ENCODE assay signal across 8 cellular contexts in the genomic region with DNA sequence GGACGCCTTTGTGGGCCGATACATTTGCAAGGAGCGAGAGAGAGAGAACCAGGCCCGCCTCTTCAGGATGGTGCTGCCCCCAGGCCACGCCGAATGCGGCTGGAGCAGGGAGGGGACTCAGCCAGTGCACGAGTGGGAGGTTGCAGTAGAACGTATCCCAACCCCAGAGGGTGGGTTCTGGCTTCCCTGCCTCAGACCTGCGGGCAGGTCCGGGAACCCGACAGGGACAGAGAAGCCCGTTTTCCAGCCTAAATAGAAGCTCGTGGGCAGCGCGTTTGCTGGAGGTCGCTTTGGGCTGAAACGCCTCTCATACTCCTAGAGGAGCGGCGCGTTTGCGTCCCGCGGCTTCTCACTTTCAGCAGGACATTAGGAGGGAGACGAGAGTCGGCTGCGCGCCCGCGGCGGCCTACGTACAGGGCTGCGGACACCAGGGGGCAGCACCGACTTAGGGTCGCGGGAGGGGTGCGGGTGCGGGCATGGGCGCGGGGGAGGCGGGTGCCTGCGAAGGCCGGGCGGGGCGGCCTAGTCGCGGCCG. TPM values are rescaled to one million over a fixed set of nuclear protein-coding genes. Genes with fewer than 3 reads are reported as not detected.
DNase-seq lines count a peak whose midpoint lies in the region; ATAC-seq and TF ChIP-seq lines count a peak whose summit lies in the region.

No MANE protein-coding gene starts in this region.

- H3K9ac ChIP-seq in HCT116 (ENCODE audit: low read length), result no peak overlapping the region

- H4K20me1 ChIP-seq in HCT116 (ENCODE audit: insufficient read depth), result no peaks in the 10 kb centered on the region

- no peaks in the 10 kb centered on the region for H3K36me3 ChIP-seq in HCT116 (ENCODE audit: control insufficient read depth in 1 of 2, insufficient read depth in 2 of 2, low read length in 2 of 2)

- no peak overlapping the region for H3K4me2 ChIP-seq in HCT116 (ENCODE audit: low read length)

- DNase-seq in 8988T, result peak; percentile 37
- no peak for DNase-seq in HCT116 (ENCODE audit: low read depth, low spot score)
- DNase-seq in activated CD4-positive, CD25-positive, alpha-beta regulatory T cell (lab: John Stamatoyannopoulos, UW), result peak; percentile 50 to 63 (median 56)
- DNase-seq in central memory CD4-positive, alpha-beta T cell, result peak; percentile 58
- DNase-seq in left colon, result peak; percentile 61 to 81
- peak; percentile 60 for DNase-seq in stimulated activated CD4-positive, alpha-beta T cell treated with anti-CD3 and anti-CD28 coated beads, Interleukin-2, amount 100 ng/mL, for 4 hours (ENCODE audit: low read depth)
- no peak for DNase-seq in SHP77 (lab: John Stamatoyannopoulos, UW)

- H3K9me2 ChIP-seq in HCT116 (ENCODE audit: insufficient read depth), result no peaks in the 10 kb centered on the region

- H3K27me3 ChIP-seq in HCT116 (ENCODE audit: insufficient read depth, low read length), result no peaks in the 10 kb centered on the region

- no peak for TF ChIP-seq POLR2A in HCT116 (IDR thresholded peaks at IDR 0.05; ENCODE audit: borderline replicate concordance, extremely low read depth, insufficient read depth, insufficient read length)

- ATAC-seq in HCT116 (no peak), left colon (peak; percentile 39), HG03108 (IDR thresholded peaks at IDR 0.05; ENCODE audit: unreplicated experiment) (no peak)

- no TSS peak for BruUV-seq in HCT116 (replicated peaks; lab: Mats Ljungman, UMichigan)

- peak in 2 of 3 experiments; percentile 26 to 38; a peak in 3 of 6 replicates for TF ChIP-seq CTCF in HCT116 (IDR thresholded peaks at IDR 0.05 in 2 of 3, conservative IDR thresholded peaks at IDR 0.05 in 1 of 3; ENCODE audit: borderline replicate concordance in 1 of 3, insufficient read depth in 1 of 3, low read depth in 2 of 3, low read length in 2 of 3)

- H3K4me1 ChIP-seq in HCT116 (ENCODE audit: control insufficient read depth in 1 of 2, insufficient read depth in 2 of 2, low read length in 2 of 2), result peaks cover 44 to 53% of the 10 kb centered on the region in 2 experiments

- CTCF ChIA-PET in HCT116 (lab: Charles Lee), result interaction anchor here (1.5 to 3.1 kb wide), 3 partner anchors 439 to 699 kb away, joined by 7 to 32 read pairs (median 14); no protein-coding TSS in a partner anchor

- no peak overlapping the region for H3K4me3 ChIP-seq in HCT116 (replicated peaks in 1 of 2; ENCODE audit: low read depth in 1 of 2, low read length in 2 of 2)

- RAD21 ChIA-PET in HCT116 (lab: Charles Lee; ENCODE audit: low non-redundant PET in 1 of 2, low total read pairs in 2 of 2, uncharacterized antibody in 2 of 2, unreplicated experiment in 2 of 2), result no interaction called here

- intact Hi-C loops in HCT116 (cut with micrococcal nuclease) (loop anchor here (5.0 kb wide), 1 partner anchor 657 kb away; the partner anchor contains the start of gene MED13), left colon (cut with DNase I, micrococcal nuclease) (loop anchor here (10.0 kb wide), 2 partner anchors 144 to 424 kb away; no protein-coding TSS in a partner anchor)

- H3K9me3 ChIP-seq in HCT116 (ENCODE audit: control insufficient read depth in 1 of 2, insufficient read depth in 1 of 2, low read depth in 1 of 2, low read length in 2 of 2), result no peaks in the 10 kb centered on the region

- no peak for TF ChIP-seq RAD21 in HCT116 (IDR thresholded peaks at IDR 0.05; ENCODE audit: low read depth)

- no peak overlapping the region for H2AFZ ChIP-seq in HCT116 (ENCODE audit: low read depth, low read length, poor library complexity, severe bottlenecking)

- POLR2A ChIA-PET in HCT116 (lab: Charles Lee), result no interaction called here

- H3K79me2 ChIP-seq in HCT116 (ENCODE audit: insufficient read depth, low read length), result no peaks in the 10 kb centered on the region

- peak overlapping the region; percentile 97 for H3K27ac ChIP-seq in HCT116 (ENCODE audit: low read depth, low read length)

TF ChIP-seq in HCT116, 20 proteins besides CTCF, POLR2A, EP300 and RAD21:
- TF ChIP-seq SP1 (IDR thresholded peaks at IDR 0.05; ENCODE audit: low read depth), result no peak
- TF ChIP-seq EZH2 (IDR thresholded peaks at IDR 0.05), result no peak
- no peak for TF ChIP-seq ZBTB33 (IDR thresholded peaks at IDR 0.05; ENCODE audit: extremely low read depth, insufficient replicate concordance, low read length)
- TF ChIP-seq ELF1 (IDR thresholded peaks at IDR 0.05; ENCODE audit: borderline replicate concordance, low read depth), result no peak
- no peak for TF ChIP-seq POLR2AphosphoS5 (IDR thresholded peaks at IDR 0.05; ENCODE audit: low read depth, low read length)
- no peak for TF ChIP-seq ZNF274 (IDR thresholded peaks at IDR 0.05; ENCODE audit: low read depth, low read length)
- TF ChIP-seq CBX3 (IDR thresholded peaks at IDR 0.05; ENCODE audit: low read depth), result no peak
- no peak for TF ChIP-seq ATF3 (IDR thresholded peaks at IDR 0.05)
- TF ChIP-seq ZFX (IDR thresholded peaks at IDR 0.05), result no peak
- no peak for TF ChIP-seq SRF (IDR thresholded peaks at IDR 0.05; ENCODE audit: low read depth)
- no peak for TF ChIP-seq EZH2phosphoT487 (IDR thresholded peaks at IDR 0.05; ENCODE audit: borderline replicate concordance)
- TF ChIP-seq EGR1 (IDR thresholded peaks at IDR 0.05; ENCODE audit: low read depth), result no peak
- TF ChIP-seq REST (IDR thresholded peaks at IDR 0.05; ENCODE audit: low read depth), result no peak
- TF ChIP-seq TCF7L2 (IDR thresholded peaks at IDR 0.05; ENCODE audit: borderline replicate concordance, extremely low read depth, insufficient read depth, insufficient read length), result no peak
- TF ChIP-seq YY1 (IDR thresholded peaks at IDR 0.05; ENCODE audit: extremely low read depth, insufficient replicate concordance, low read depth, low read length), result no peak

RNA-seq across cellular contexts. Expression of gene TBX2, which starts 11.0 kb away (rescaled TPM):
- 0.71 TPM for total RNA-seq in HCT116 (2021; ENCODE audit: unreplicated experiment)
- 0.09 and 0.42 TPM in 2 replicates for polyA plus RNA-seq in HCT116 (2012)
- total RNA-seq in left colon, result 10 to 100 TPM in 1 of 2 donors, 1 to 10 TPM in 1; 5.8 to 11.7 TPM

RNA-seq across cellular contexts. Expression of gene TBX4, which starts 41.6 kb away (rescaled TPM):
- total RNA-seq in HCT116 (2021; ENCODE audit: unreplicated experiment) (0.27 TPM), left colon (not detected)
- 0.36 and 0.41 TPM in 2 replicates for polyA plus RNA-seq in HCT116 (2012)

Comparison
In these comparisons a context has a peak if more than half of its experiments do, and no peak if none do; other contexts are left out.
1. DNase-seq: peak in 8988T (single experiment), activated CD4-positive, CD25-positive, alpha-beta regulatory T cell (4 of 4), central memory CD4-positive, alpha-beta T cell (single experiment), left colon (2 of 2) and stimulated activated CD4-positive, alpha-beta T cell treated with anti-CD3 and anti-CD28 coated beads, Interleukin-2, amount 100 ng/mL, for 4 hours (single experiment); none in HCT116 (single experiment) and SHP77 (0 of 2).